Comparison of ENCODE assay signal across 15 cellular contexts in the genomic region with DNA sequence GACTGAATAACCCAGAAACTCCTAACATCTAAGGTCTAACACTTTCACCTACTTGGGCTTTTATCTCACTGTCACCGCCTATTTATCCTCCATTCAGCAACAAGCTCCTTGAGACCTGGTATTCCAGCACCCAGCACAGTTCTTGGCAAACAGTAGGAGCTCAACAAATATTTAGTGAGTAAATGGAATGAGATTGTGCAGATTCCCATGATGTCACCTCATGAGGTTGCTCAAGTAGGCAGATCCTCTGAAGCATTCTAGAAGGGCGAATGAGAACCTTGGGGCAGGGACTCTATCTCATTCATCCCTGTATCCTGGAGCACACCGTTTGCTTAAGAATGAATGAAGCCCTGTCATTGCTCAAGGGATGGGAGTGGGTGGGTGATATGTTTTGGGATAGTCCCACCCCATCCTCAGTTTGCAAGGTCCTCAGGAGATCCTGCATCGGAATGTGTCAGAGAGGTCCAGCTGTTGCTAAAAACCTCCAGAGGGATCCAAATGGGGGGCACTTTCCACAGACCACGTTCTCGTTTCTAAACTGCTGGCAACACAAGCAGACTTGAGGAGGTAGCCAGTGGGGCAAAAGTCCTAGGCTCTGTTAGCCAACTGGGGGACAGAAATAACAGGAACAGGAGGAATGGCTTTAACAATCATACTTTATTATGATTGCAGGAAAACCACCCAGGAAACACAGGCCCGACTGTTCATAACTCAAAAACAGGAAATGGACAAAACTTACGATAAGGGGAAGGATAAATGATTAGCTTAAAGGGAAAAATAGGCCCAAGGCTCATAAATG. TPM values are rescaled to one million over a fixed set of nuclear protein-coding genes. Genes with fewer than 3 reads are reported as not detected.
DNase-seq lines count a peak whose midpoint lies in the region; FAIRE-seq and TF ChIP-seq lines count a peak whose summit lies in the region.
"Had no signal": no experiment of that assay in that cellular context is flagged by ENCODE, and none has a peak within 500 bp of the region (broad histone marks: within the 10 kb centered on the region; RNA-seq: fewer than 3 reads in every experiment).

No MANE protein-coding gene starts in this region.

- POLR2A ChIA-PET in PC-9 (lab: Charles Lee; ENCODE audit: unreplicated experiment): interaction anchor here (0.6 kb wide), 2 partner anchors 10 to 322 kb away, joined by 6 to 14 read pairs; no protein-coding TSS in a partner anchor

- H3K36me3 ChIP-seq in PC-9 (ENCODE audit: low read depth) (no peaks in the 10 kb centered on the region), esophagus muscularis mucosa (no peaks in the 10 kb centered on the region)

- peaks cover 4% of the 10 kb centered on the region for H3K9me3 Mint-ChIP-seq in progenitor cell of endocrine pancreas (ENCODE audit: low read depth)
- H3K9me3 Mint-ChIP-seq in T-helper 2 cell treated with Interferon-gamma antibody and Interleukin-4, amounts not matched to agents 5 μg/mL and 100 μg/mL, for 36 hours: no peaks in the 10 kb centered on the region
- H3K9me3 Mint-ChIP-seq in activated T-helper 2 cell treated with anti-CD3 and anti-CD28 coated beads, Interferon-gamma antibody, Interleukin-2, Interleukin-4, amounts not matched to agents 10 μg/mL and 5 μg/mL and 100 μg/mL, durations not matched to agents 14 hours and 24 hours and 36 hours: no peaks in the 10 kb centered on the region

- no peaks in the 10 kb centered on the region for H3K27me3 ChIP-seq in PC-9 (ENCODE audit: insufficient read depth, low read depth)
- H3K27me3 ChIP-seq in esophagus muscularis mucosa: no peaks in the 10 kb centered on the region

- peak overlapping the region; percentile 79 for H3K27ac Mint-ChIP-seq in progenitor cell of endocrine pancreas
- no peak overlapping the region for H3K27ac Mint-ChIP-seq in T-helper 2 cell treated with Interferon-gamma antibody and Interleukin-4, amounts not matched to agents 5 μg/mL and 100 μg/mL, for 36 hours
- no peak overlapping the region for H3K27ac Mint-ChIP-seq in activated T-helper 2 cell treated with anti-CD3 and anti-CD28 coated beads, Interferon-gamma antibody, Interleukin-2, Interleukin-4, amounts not matched to agents 10 μg/mL and 5 μg/mL and 100 μg/mL, durations not matched to agents 14 hours and 24 hours and 36 hours
- H3K27ac Mint-ChIP-seq: activated CD8-positive, alpha-beta memory T cell treated with anti-CD3 and anti-CD28 coated beads, Interleukin-2, amount 10 ng/mL, durations not matched to agents 7 days and 5 days; activated naive CD8-positive, alpha-beta T cell had no signal

- TF ChIP-seq CTCF in PC-9 (conservative IDR thresholded peaks at IDR 0.05): no peak
- TF ChIP-seq CTCF in fibroblast of pulmonary artery (IDR thresholded peaks at IDR 0.05; ENCODE audit: low read length, missing control alignments): no peak
- no peak for TF ChIP-seq CTCF in progenitor cell of endocrine pancreas (IDR thresholded peaks at IDR 0.05; ENCODE audit: unreplicated experiment)
- no peak for TF ChIP-seq CTCF in esophagus muscularis mucosa (IDR thresholded peaks at IDR 0.05)

- intact Hi-C loops in PC-9 (cut with micrococcal nuclease; ENCODE audit: unreplicated experiment): no loop called here
- intact Hi-C loops in esophagus muscularis mucosa (cut with DNase I): no loop called here
- intact Hi-C loops in activated T-helper 2 cell treated with anti-CD3 and anti-CD28 coated beads, Interferon-gamma antibody, Interleukin-2, Interleukin-4, amounts not matched to agents 10 μg/mL and 5 μg/mL and 100 μg/mL, durations not matched to agents 14 hours and 24 hours and 36 hours (cut with micrococcal nuclease): no loop called here

- TF ChIP-seq POLR2A in GM12891 (IDR thresholded peaks at IDR 0.05; ENCODE audit: low read depth, low read length): no peak
- TF ChIP-seq POLR2A in esophagus muscularis mucosa (IDR thresholded peaks at IDR 0.05; ENCODE audit: low read depth): no peak

- H3K4me2 ChIP-seq in PC-9: peak overlapping the region; percentile 7; the same call in 1 of the 2 replicates

- no peak overlapping the region for H2AFZ ChIP-seq in PC-9

- H3K9me2 ChIP-seq in PC-9 (ENCODE audit: insufficient read depth): no peaks in the 10 kb centered on the region

- 77% methylated on average over 8 of the region's 8 CpGs for WGBS in esophagus muscularis mucosa

- no peaks in the 10 kb centered on the region for H3K79me2 ChIP-seq in PC-9 (ENCODE audit: low read depth)

- no peak overlapping the region for H3K4me3 Mint-ChIP-seq in progenitor cell of endocrine pancreas (ENCODE audit: low read depth)
- H3K4me3 Mint-ChIP-seq in T-helper 2 cell treated with Interferon-gamma antibody and Interleukin-4, amounts not matched to agents 5 μg/mL and 100 μg/mL, for 36 hours: no peak overlapping the region
- H3K4me3 Mint-ChIP-seq in activated T-helper 2 cell treated with anti-CD3 and anti-CD28 coated beads, Interferon-gamma antibody, Interleukin-2, Interleukin-4, amounts not matched to agents 10 μg/mL and 5 μg/mL and 100 μg/mL, durations not matched to agents 14 hours and 24 hours and 36 hours (ENCODE audit: low read depth): no peak overlapping the region
- H3K4me3 Mint-ChIP-seq: activated CD8-positive, alpha-beta memory T cell treated with anti-CD3 and anti-CD28 coated beads, Interleukin-2, amount 10 ng/mL, durations not matched to agents 7 days and 5 days; activated naive CD8-positive, alpha-beta T cell had no signal

- H3K4me3 ChIP-seq in PC-9 (no peak overlapping the region), fibroblast of pulmonary artery (replicated peaks; ENCODE audit: low read depth, low read length) (no peak overlapping the region), esophagus muscularis mucosa (no peak overlapping the region)

- in situ Hi-C loops in ACHN (cut with HindIII; ENCODE audit: low pct_ligation_motif_present, low pct_unique_long_range_greater_than_20kb, low sequenced_read_pairs): no loop called here

- peaks cover 31% of the 10 kb centered on the region for H3K4me1 Mint-ChIP-seq in progenitor cell of endocrine pancreas (ENCODE audit: low read depth)
- H3K4me1 Mint-ChIP-seq in T-helper 2 cell treated with Interferon-gamma antibody and Interleukin-4, amounts not matched to agents 5 μg/mL and 100 μg/mL, for 36 hours (ENCODE audit: low read depth): no peaks in the 10 kb centered on the region
- peaks cover 2% of the 10 kb centered on the region for H3K4me1 Mint-ChIP-seq in activated T-helper 2 cell treated with anti-CD3 and anti-CD28 coated beads, Interferon-gamma antibody, Interleukin-2, Interleukin-4, amounts not matched to agents 10 μg/mL and 5 μg/mL and 100 μg/mL, durations not matched to agents 14 hours and 24 hours and 36 hours (ENCODE audit: low read depth)
- H3K4me1 Mint-ChIP-seq: activated CD8-positive, alpha-beta memory T cell treated with anti-CD3 and anti-CD28 coated beads, Interleukin-2, amount 10 ng/mL, durations not matched to agents 7 days and 5 days had no signal

- CTCF ChIA-PET in PC-9 (lab: Charles Lee): interaction anchor here (0.7 kb wide), 1 partner anchor 1003 kb away, joined by 7 read pairs; no protein-coding TSS in a partner anchor

- no peaks in the 10 kb centered on the region for H3K9me3 ChIP-seq in PC-9 (ENCODE audit: insufficient read depth, low read depth)
- no peaks in the 10 kb centered on the region for H3K9me3 ChIP-seq in esophagus muscularis mucosa

- peaks cover 21% of the 10 kb centered on the region for H3K27me3 Mint-ChIP-seq in progenitor cell of endocrine pancreas
- H3K27me3 Mint-ChIP-seq in T-helper 2 cell treated with Interferon-gamma antibody and Interleukin-4, amounts not matched to agents 5 μg/mL and 100 μg/mL, for 36 hours (ENCODE audit: low read depth): peaks cover 5% of the 10 kb centered on the region
- peaks cover 4% of the 10 kb centered on the region for H3K27me3 Mint-ChIP-seq in activated T-helper 2 cell treated with anti-CD3 and anti-CD28 coated beads, Interferon-gamma antibody, Interleukin-2, Interleukin-4, amounts not matched to agents 10 μg/mL and 5 μg/mL and 100 μg/mL, durations not matched to agents 14 hours and 24 hours and 36 hours (ENCODE audit: low read depth)

- no peak for TF ChIP-seq EP300 in esophagus muscularis mucosa (IDR thresholded peaks at IDR 0.05)

- no peak for FAIRE-seq in GM12891 (lab: Jason Lieb, UNC)

- BruUV-seq in PC-9 (replicated peaks; lab: Mats Ljungman, UMichigan): no TSS peak

- DNase-seq in GM12891 (ENCODE audit: insufficient read length, low spot score): no peak
- peak in 1 of 2 experiments; percentile 94 for DNase-seq in PC-9
- peak; percentile 67 for DNase-seq in fibroblast of pulmonary artery (ENCODE audit: low read depth)
- DNase-seq in progenitor cell of endocrine pancreas (ENCODE audit: low spot score, unreplicated experiment): no peak
- DNase-seq in ACHN: no peak
- DNase-seq in T-helper 2 cell treated with Interferon-gamma antibody and Interleukin-4, amounts not matched to agents 5 μg/mL and 100 μg/mL, for 36 hours (ENCODE audit: low spot score): no peak
- DNase-seq in esophagus muscularis mucosa (ENCODE audit: extremely low spot score): no peak
- DNase-seq in activated T-helper 2 cell treated with anti-CD3 and anti-CD28 coated beads, Interferon-gamma antibody, Interleukin-2, Interleukin-4, amounts not matched to agents 10 μg/mL and 5 μg/mL and 100 μg/mL, durations not matched to agents 14 hours and 24 hours and 36 hours (ENCODE audit: low spot score): no peak
- DNase-seq: activated CD8-positive, alpha-beta memory T cell treated with anti-CD3 and anti-CD28 coated beads, Interleukin-2, amount 10 ng/mL, durations not matched to agents 7 days and 5 days; dermis blood vessel endothelial cell; head of caudate nucleus; NCI-H2171 treated with DMSO at 0.1 percent for 48 hours; posterior cingulate gyrus; T-helper 9 cell had no signal

- H3K27ac ChIP-seq in PC-9 (peak overlapping the region; percentile 34), esophagus muscularis mucosa (replicated peaks in 1 of 4) (no peak overlapping the region)

- no peaks in the 10 kb centered on the region for H3K36me3 Mint-ChIP-seq in progenitor cell of endocrine pancreas (ENCODE audit: insufficient read depth)
- H3K36me3 Mint-ChIP-seq in T-helper 2 cell treated with Interferon-gamma antibody and Interleukin-4, amounts not matched to agents 5 μg/mL and 100 μg/mL, for 36 hours (ENCODE audit: low read depth): no peaks in the 10 kb centered on the region
- H3K36me3 Mint-ChIP-seq in activated T-helper 2 cell treated with anti-CD3 and anti-CD28 coated beads, Interferon-gamma antibody, Interleukin-2, Interleukin-4, amounts not matched to agents 10 μg/mL and 5 μg/mL and 100 μg/mL, durations not matched to agents 14 hours and 24 hours and 36 hours (ENCODE audit: low read depth): no peaks in the 10 kb centered on the region
- H3K36me3 Mint-ChIP-seq: activated CD8-positive, alpha-beta memory T cell treated with anti-CD3 and anti-CD28 coated beads, Interleukin-2, amount 10 ng/mL, durations not matched to agents 7 days and 5 days; activated naive CD8-positive, alpha-beta T cell had no signal

- H4K20me1 ChIP-seq in PC-9 (ENCODE audit: insufficient read depth): no peaks in the 10 kb centered on the region

- peaks cover 5% of the 10 kb centered on the region for H3F3A ChIP-seq in PC-9 (ENCODE audit: insufficient read depth, low read depth)

- H3K4me1 ChIP-seq in PC-9 (replicated peaks; ENCODE audit: insufficient read depth) (peaks cover 57% of the 10 kb centered on the region), esophagus muscularis mucosa (no peaks in the 10 kb centered on the region)

RNA-seq across cellular contexts. Expression of a gene that starts 42.0 kb away (rescaled TPM):
- polyA plus RNA-seq in GM12891 (2012; ENCODE audit: low read depth, missing spikeins): 0.65 TPM
- total RNA-seq in PC-9 (2021) (3.3 and 5.9 TPM in 2 replicates), progenitor cell of endocrine pancreas (2.0 and 2.6 TPM in 2 replicates), esophagus muscularis mucosa (10 to 100 TPM in 3 of 4 donors, 1 to 10 TPM in 1; 5.4 to 29.1 (median 23.0) TPM)
- 0.09 TPM in 2 replicates for total RNA-seq in activated T-helper 2 cell treated with anti-CD3 and anti-CD28 coated beads, Interferon-gamma antibody, Interleukin-2, Interleukin-4, amounts not matched to agents 10 μg/mL and 5 μg/mL and 100 μg/mL, durations not matched to agents 14 hours and 24 hours and 36 hours
- total RNA-seq: activated CD8-positive, alpha-beta memory T cell treated with anti-CD3 and anti-CD28 coated beads, Interleukin-2, amount 10 ng/mL, durations not matched to agents 7 days and 5 days had no signal
